ENCODE assay signal across 8 cellular contexts in the genomic region with DNA sequence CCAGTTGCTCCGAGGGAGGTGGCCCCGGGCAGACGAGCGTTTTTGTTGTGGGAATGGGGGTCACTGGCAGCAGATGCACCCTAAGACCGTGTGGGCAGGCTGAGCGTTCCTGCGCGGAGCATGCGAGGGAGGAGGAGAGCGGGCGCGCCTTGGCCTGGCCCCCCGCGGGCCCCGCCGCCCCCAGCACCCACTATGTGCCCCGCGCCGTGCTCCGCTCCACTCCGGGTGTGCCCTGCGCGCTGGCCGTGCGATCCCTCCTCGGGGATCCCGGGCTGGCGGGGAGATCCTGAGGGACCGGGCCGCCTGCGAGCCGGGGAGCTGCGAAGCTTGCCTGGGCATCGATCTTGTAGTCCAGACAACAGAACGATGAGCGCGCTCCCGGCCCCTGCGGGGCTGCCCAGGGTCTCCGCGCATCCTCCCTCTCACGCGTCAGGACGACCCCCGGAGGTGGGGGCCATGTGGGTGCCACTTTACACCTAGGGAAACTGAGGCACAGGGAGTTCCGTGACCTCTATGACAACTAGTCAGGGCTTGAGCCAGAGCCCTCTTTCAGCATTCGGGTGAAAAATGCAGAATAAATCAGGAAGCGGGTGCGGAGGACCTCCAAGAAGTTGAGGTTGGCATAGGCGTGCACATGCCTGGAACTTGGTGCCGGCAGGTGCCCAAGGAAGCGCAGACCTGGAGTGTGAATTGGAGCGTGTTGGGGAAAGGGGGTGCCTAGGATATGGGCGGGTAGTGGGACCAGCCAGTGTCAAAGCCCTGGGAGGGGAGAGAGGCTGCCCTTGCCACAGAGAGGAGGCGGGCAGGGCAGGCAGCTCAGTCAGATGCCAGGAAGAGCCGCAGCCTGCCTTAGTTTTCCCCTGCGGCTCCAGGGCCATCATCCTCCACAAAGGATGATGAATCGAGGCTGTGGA. TPM values are rescaled to one million over a fixed set of nuclear protein-coding genes. Genes with fewer than 3 reads are reported as not detected.
DNase-seq lines count a peak whose midpoint lies in the region; ATAC-seq, FAIRE-seq and TF ChIP-seq lines count a peak whose summit lies in the region.

No MANE protein-coding gene starts in this region.

- H2BK5ac ChIP-seq in IMR-90 (ENCODE audit: low read depth, low read length, poor library complexity, severe bottlenecking) = peak overlapping the region; percentile 85

- no peak overlapping the region for H2BK20ac ChIP-seq in IMR-90 (ENCODE audit: low read depth, low read length)

- no peak for DNase-seq in IMR-90
- DNase-seq in astrocyte of the spinal cord (ENCODE audit: low read depth, low spot score) = no peak
- peak; percentile 86 for DNase-seq in kidney
- DNase-seq in EL = no peak
- no peak for DNase-seq in DMS153 treated with DMSO at 0.1 percent for 48 hours (lab: John Stamatoyannopoulos, UW; ENCODE audit: unreplicated experiment)
- no peak for DNase-seq in HUDEP-2 (lab: John Stamatoyannopoulos, UW; ENCODE audit: unreplicated experiment in 76 of 76)

- H3K27me3 Mint-ChIP-seq in stimulated activated naive CD8-positive, alpha-beta T cell treated with anti-CD3 and anti-CD28 coated beads, Interleukin-15, Interleukin-2, amounts not matched to agents 100 ng/mL and 50 ng/mL, for 24 hours = peaks cover 14% of the 10 kb centered on the region

- H3K4me1 ChIP-seq in ES-I3 (ENCODE audit: insufficient read depth, low read length) (peaks cover 2% of the 10 kb centered on the region; the same call in 1 of the 2 replicates), IMR-90 (ENCODE audit: control insufficient read depth, insufficient read depth, low read length) (peaks cover 3% of the 10 kb centered on the region; the same call in 1 of the 2 replicates), kidney (ENCODE audit: control insufficient read depth in 1 of 2, insufficient read depth in 1 of 2, low read depth in 1 of 2, low read length in 2 of 2) (peaks cover 16% of the 10 kb centered on the region in 2 donors)

- H4K5ac ChIP-seq in IMR-90 (ENCODE audit: low read depth, low read length) = peak overlapping the region; percentile 88

- peak; percentile 4 for ATAC-seq in IMR-90 (ENCODE audit: low read depth)

- no peaks in the 10 kb centered on the region for H3K36me3 Mint-ChIP-seq in stimulated activated naive CD8-positive, alpha-beta T cell treated with anti-CD3 and anti-CD28 coated beads, Interleukin-15, Interleukin-2, amounts not matched to agents 100 ng/mL and 50 ng/mL, for 24 hours (ENCODE audit: low read depth)

- H3K27me3 ChIP-seq in IMR-90 (ENCODE audit: control insufficient read depth, insufficient read depth, low read length) = peaks cover 22% of the 10 kb centered on the region

- H3K18ac ChIP-seq in IMR-90 (ENCODE audit: low read depth, low read length) = peak overlapping the region; percentile 78

- H3K9ac ChIP-seq in ES-I3 (ENCODE audit: low read depth, low read length) (peak overlapping the region; percentile 87), IMR-90 (ENCODE audit: low read depth, low read length) (peak overlapping the region; percentile 86), kidney (ENCODE audit: low read length in 2 of 2) (peak overlapping the region; percentile 85 to 94)

- H3K9me3 ChIP-seq in ES-I3 (ENCODE audit: control insufficient read depth, insufficient read depth, low read length) = no peaks in the 10 kb centered on the region
- H3K9me3 ChIP-seq in IMR-90 (ENCODE audit: control insufficient read depth, insufficient read depth, low read length) = no peaks in the 10 kb centered on the region
- no peaks in the 10 kb centered on the region for H3K9me3 ChIP-seq in kidney (ENCODE audit: control insufficient read depth in 1 of 2, low read length in 2 of 2)

- H3K4me3 Mint-ChIP-seq in stimulated activated naive CD8-positive, alpha-beta T cell treated with anti-CD3 and anti-CD28 coated beads, Interleukin-15, Interleukin-2, amounts not matched to agents 100 ng/mL and 50 ng/mL, for 24 hours = peak overlapping the region; percentile 70

- intact Hi-C loops in IMR-90 (cut with micrococcal nuclease) = no loop called here
- intact Hi-C loops in kidney (cut with DNase I) = no loop called here

- H3K27ac ChIP-seq in IMR-90 (ENCODE audit: insufficient read depth, low read length) (peak overlapping the region; percentile 89), kidney (ENCODE audit: low read depth in 2 of 2, low read length in 2 of 2) (peak overlapping the region; percentile 98)

- TF ChIP-seq RAD21 in IMR-90 (IDR thresholded peaks at IDR 0.05; ENCODE audit: low read length) = no peak

- H2BK15ac ChIP-seq in IMR-90 (ENCODE audit: low read depth, low read length) = peak overlapping the region; percentile 21; the same call in 1 of the 3 replicates

- no peak overlapping the region for H3K27ac Mint-ChIP-seq in stimulated activated naive CD8-positive, alpha-beta T cell treated with anti-CD3 and anti-CD28 coated beads, Interleukin-15, Interleukin-2, amounts not matched to agents 100 ng/mL and 50 ng/mL, for 24 hours

- no peak for FAIRE-seq in kidney (lab: Jason Lieb, UNC)

- dilution Hi-C loops in IMR-90 (cut with HindIII; ENCODE audit: low sequenced_read_pairs, unreplicated experiment) = no loop called here

- H3K79me1 ChIP-seq in IMR-90 (ENCODE audit: low read depth in 1 of 2, low read length in 2 of 2) = peaks cover 6 to 31% of the 10 kb centered on the region in 2 experiments

- POLR2A ChIA-PET in IMR-90 (lab: Charles Lee; ENCODE audit: unreplicated experiment) = no interaction called here

- WGBS in IMR-90 (ENCODE audit: extremely low coverage in 2 of 2, insufficient read length in 1 of 2), 2 experiments = 20% methylated on average over 28 of the region's 58 CpGs; no CpG with 5 or more reads in 1 of the 2 experiments

- H3K56ac ChIP-seq in IMR-90 (ENCODE audit: extremely low read depth, insufficient read depth, low read length) = peak overlapping the region; percentile 65; the same call in 1 of the 2 replicates

- H3K36me3 ChIP-seq in ES-I3 (ENCODE audit: insufficient read depth, low read length) = no peaks in the 10 kb centered on the region
- no peaks in the 10 kb centered on the region for H3K36me3 ChIP-seq in IMR-90 (ENCODE audit: control insufficient read depth, insufficient read depth, low read length)
- H3K36me3 ChIP-seq in kidney (ENCODE audit: control insufficient read depth in 1 of 2, insufficient read depth in 2 of 2, low read length in 2 of 2) = no peaks in the 10 kb centered on the region

- peak overlapping the region; percentile 69 for H2BK120ac ChIP-seq in IMR-90 (ENCODE audit: low read depth, low read length)

- BruUV-seq in IMR-90 (replicated peaks; lab: Mats Ljungman, UMichigan) = no TSS peak

- H2AK5ac ChIP-seq in IMR-90 (ENCODE audit: low read depth, low read length) = peak overlapping the region; percentile 61

- H3K4me2 ChIP-seq in IMR-90 (ENCODE audit: low read depth, low read length) = peak overlapping the region; percentile 81

- CTCF ChIA-PET in IMR-90 (lab: Yijun Ruan, JAX) = no interaction called here

- H3K4me3 ChIP-seq in IMR-90 (ENCODE audit: insufficient read depth, low read depth, low read length) = peak overlapping the region; percentile 100
- H3K4me3 ChIP-seq in astrocyte of the spinal cord (ENCODE audit: low read depth, low read length) = peak overlapping the region; percentile 82
- H3K4me3 ChIP-seq in kidney (ENCODE audit: low read length in 2 of 2) = peak overlapping the region; percentile 68 to 70

- H4K20me1 ChIP-seq in IMR-90 (ENCODE audit: insufficient read depth, low read length) = peaks cover 32% of the 10 kb centered on the region

- H4K8ac ChIP-seq in IMR-90 (ENCODE audit: low read depth in 2 of 2, low read length in 2 of 2) = peak overlapping the region; percentile 93 to 98; a peak in 3 of 4 replicates

- peak overlapping the region; percentile 84 for H4K91ac ChIP-seq in IMR-90 (ENCODE audit: insufficient read depth, low read depth, low read length)

- peak overlapping the region; percentile 93 for H3K23ac ChIP-seq in IMR-90 (ENCODE audit: low read depth, low read length)

- no peak for TF ChIP-seq POLR2A in IMR-90 (IDR thresholded peaks at IDR 0.05; ENCODE audit: low read depth, low read length)

- H3K14ac ChIP-seq in IMR-90 (replicated peaks; ENCODE audit: low read depth, low read length) = peak overlapping the region; percentile 96

- H3K9me3 Mint-ChIP-seq in stimulated activated naive CD8-positive, alpha-beta T cell treated with anti-CD3 and anti-CD28 coated beads, Interleukin-15, Interleukin-2, amounts not matched to agents 100 ng/mL and 50 ng/mL, for 24 hours = no peaks in the 10 kb centered on the region

- H2AK9ac ChIP-seq in IMR-90 (replicated peaks; ENCODE audit: low read depth, low read length, poor library complexity) = peak overlapping the region; percentile 96

- TF ChIP-seq CTCF in IMR-90 (conservative IDR thresholded peaks at IDR 0.05; ENCODE audit: low read depth, low read length) (no peak), astrocyte of the spinal cord (IDR thresholded peaks at IDR 0.05; ENCODE audit: low read depth, low read length) (no peak), kidney (IDR thresholded peaks at IDR 0.05; ENCODE audit: borderline replicate concordance, extremely low read depth, insufficient read depth) (no peak)

- H2AFZ ChIP-seq in IMR-90 (replicated peaks; ENCODE audit: low read length, poor library complexity) = peak overlapping the region; percentile 95

- peaks cover 41% of the 10 kb centered on the region for H3K4me1 Mint-ChIP-seq in stimulated activated naive CD8-positive, alpha-beta T cell treated with anti-CD3 and anti-CD28 coated beads, Interleukin-15, Interleukin-2, amounts not matched to agents 100 ng/mL and 50 ng/mL, for 24 hours (ENCODE audit: low read depth)

- H3K4ac ChIP-seq in IMR-90 (ENCODE audit: low read depth, low read length) = peak overlapping the region; percentile 96

- peaks cover 11% of the 10 kb centered on the region; the same call in 1 of the 2 replicates for H3K9me1 ChIP-seq in IMR-90 (ENCODE audit: insufficient read depth, low read length)

- in situ Hi-C loops in IMR-90 (cut with MboI; ENCODE audit: low sequenced_read_pairs) (no loop called here), astrocyte of the spinal cord (cut with HindIII; ENCODE audit: low sequenced_read_pairs) (no loop called here)

TF ChIP-seq in IMR-90, 13 proteins besides CTCF, POLR2A, EP300 and RAD21 (continues in another document):
- no peak for TF ChIP-seq MAZ (IDR thresholded peaks at IDR 0.05; ENCODE audit: borderline replicate concordance, low read depth, low read length)
- no peak for TF ChIP-seq BHLHE40 (IDR thresholded peaks at IDR 0.05; ENCODE audit: low read depth, low read length)
- TF ChIP-seq RCOR1 (IDR thresholded peaks at IDR 0.05; ENCODE audit: insufficient replicate concordance, low read length) = no peak

RNA-seq across cellular contexts. Expression of a gene that starts 1.3 kb away (rescaled TPM):
- total RNA-seq in IMR-90 (2012; rRNA removed) (13.4 and 26.1 TPM in 2 replicates), kidney (54.2 TPM)
- polyA plus RNA-seq in IMR-90 (2012; rRNA removed) (9.6 and 11.2 TPM in 2 replicates), kidney (ENCODE audit: insufficient read depth, low read depth, low replicate concordance) (15.8 TPM)
- 2.9 and 4.4 TPM in 2 replicates for polyA plus RNA-seq in IMR-90 (2012; cell fraction: cytosol; rRNA removed)
- 5.9 and 30.5 TPM in 2 replicates for polyA plus RNA-seq in IMR-90 (2012; cell fraction: nucleus; rRNA removed; ENCODE audit: low replicate concordance)

RNA-seq across cellular contexts. Expression of a gene that starts 57.3 kb away (rescaled TPM):
- total RNA-seq in IMR-90 (2012; rRNA removed) = 41.1 and 42.5 TPM in 2 replicates
- polyA plus RNA-seq in IMR-90 (2012; rRNA removed) = 135 and 171 TPM in 2 replicates
- 83.7 and 163 TPM in 2 replicates for polyA plus RNA-seq in IMR-90 (2012; cell fraction: cytosol; rRNA removed)
- polyA plus RNA-seq in IMR-90 (2012; cell fraction: nucleus; rRNA removed; ENCODE audit: low replicate concordance) = 86.3 and 141 TPM in 2 replicates
- 31.7 TPM for total RNA-seq in kidney
- polyA plus RNA-seq in kidney (ENCODE audit: insufficient read depth, low read depth, low replicate concordance) = 18.6 TPM
